In the genomic region with DNA sequence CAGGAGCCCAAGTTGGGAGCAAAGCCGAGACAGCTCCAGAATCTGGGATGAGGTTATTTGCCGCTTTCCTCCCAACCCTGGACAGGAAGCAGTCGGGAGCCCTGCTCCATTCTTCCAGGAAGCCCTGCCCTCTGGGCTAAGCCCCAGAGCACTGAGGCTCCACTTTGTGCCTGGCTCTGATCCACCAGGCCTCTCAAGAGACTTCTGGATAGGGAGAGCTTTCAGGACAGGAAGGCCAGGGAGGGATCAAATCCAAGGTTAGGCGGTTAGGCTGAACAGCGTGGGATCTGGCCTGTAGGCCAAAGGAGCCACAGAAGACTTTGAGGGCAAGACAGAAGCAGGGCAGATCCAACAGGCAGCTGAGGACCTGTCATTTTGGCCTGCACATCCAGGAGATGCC, we compare ENCODE assay signal across 8 cellular contexts.
A peak's percentile ranks its signal among the peaks of the same experiment; 100 is the strongest.
DNase-seq lines count a peak whose midpoint lies in the region; ATAC-seq and TF ChIP-seq lines count a peak whose summit lies in the region.

No MANE protein-coding gene starts in this region.

- TF ChIP-seq CTCF in GM12865 (IDR thresholded peaks at IDR 0.05; ENCODE audit: insufficient read depth, low read depth, low read length, missing control alignments) (no peak), RWPE1 (conservative IDR thresholded peaks at IDR 0.05; ENCODE audit: low read depth) (no peak)

- H3K9me3 ChIP-seq in neuron (ENCODE audit: low read length): no peaks in the 10 kb centered on the region

- no peaks in the 10 kb centered on the region for H3K27me3 ChIP-seq in neuron (ENCODE audit: insufficient read depth, low read length)

- CTCF ChIA-PET in RWPE1 (lab: Yijun Ruan, JAX): interaction anchor here (0.6 to 1.4 kb wide), 2 partner anchors 24 to 45 kb away, joined by 3 to 6 read pairs; no protein-coding TSS in a partner anchor

- peaks cover 2% of the 10 kb centered on the region for H3K36me3 ChIP-seq in neuron (ENCODE audit: insufficient read depth, low read length)

- peak overlapping the region; percentile 90 for H3K27ac ChIP-seq in RWPE1

- peaks cover 23% of the 10 kb centered on the region for H3K4me1 ChIP-seq in neuron (ENCODE audit: insufficient read depth, low read length)

- H3K4me3 ChIP-seq in GM12865 (ENCODE audit: low read depth, low read length) (peak overlapping the region; percentile 62), neuron (ENCODE audit: low read length) (peak overlapping the region; percentile 73)

- POLR2A ChIA-PET in RWPE1 (lab: Yijun Ruan, JAX; ENCODE audit: low non-redundant PET): no interaction called here

- DNase-seq in GM12865 (ENCODE audit: low read depth): no peak
- no peak for DNase-seq in RWPE1 (ENCODE audit: low spot score)
- peak; percentile 83 for DNase-seq in fibroblast of gingiva (ENCODE audit: low read depth)
- DNase-seq in AML-193 (lab: John Stamatoyannopoulos, UW): no peak
- no peak for DNase-seq in NK-92 (lab: John Stamatoyannopoulos, UW; ENCODE audit: unreplicated experiment)

- peak overlapping the region; percentile 74 for H2AFZ ChIP-seq in neuron (ENCODE audit: low read depth, low read length)

- no peak for ATAC-seq in GM18861 (IDR thresholded peaks at IDR 0.05; ENCODE audit: unreplicated experiment)
- no peak for ATAC-seq in GM18873 (IDR thresholded peaks at IDR 0.05; ENCODE audit: low FRiP score, unreplicated experiment)
